17 cellular contexts compared by ENCODE assay signal in the genomic region with DNA sequence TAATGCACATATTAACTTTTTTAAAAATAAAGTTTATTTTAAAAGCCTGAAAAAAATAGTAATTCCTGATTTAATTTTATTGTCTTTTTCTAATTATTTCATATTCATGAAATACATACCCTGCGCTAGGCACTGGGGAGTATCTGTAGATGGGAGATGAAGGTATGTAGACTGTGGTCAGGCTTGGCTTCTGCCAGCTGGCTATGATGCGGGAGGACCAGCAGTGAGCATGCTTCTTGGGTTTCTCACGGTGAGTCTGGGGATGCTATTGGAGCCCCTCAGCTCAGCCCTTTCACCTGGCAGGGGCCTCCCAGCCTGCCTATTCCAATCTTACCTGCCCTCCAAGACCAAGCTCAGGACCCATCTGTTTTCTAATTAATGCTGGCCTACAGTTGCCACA.
"Had no signal": no experiment of that assay in that cellular context is flagged by ENCODE, and none has a peak within 500 bp of the region (broad histone marks: within the 10 kb centered on the region; RNA-seq: fewer than 3 reads in every experiment).

No MANE protein-coding gene starts in this region.

- H3K4me3 ChIP-seq: dorsolateral prefrontal cortex, left lung, ovary, psoas muscle, skin epidermis, testis had no signal

- H3K36me3 ChIP-seq: ascending aorta, esophagus muscularis mucosa, left lung, ovary had no signal

- DNase-seq: activated CD4-positive, alpha-beta T cell treated with anti-CD3 and anti-CD28 coated beads for 1 hour; activated CD8-positive, alpha-beta memory T cell treated with anti-CD3 and anti-CD28 coated beads for 24 hours; activated CD8-positive, alpha-beta memory T cell treated with anti-CD3 and anti-CD28 coated beads, Interleukin-2, amount 50 U/mL, for 4 hours; activated T-cell treated with anti-CD3 and anti-CD28 coated beads, Interleukin-2, amount 50 U/mL, for 24 hours; dorsolateral prefrontal cortex; effector memory CD8-positive, alpha-beta T cell; hippocampal formation; natural killer cell; ovary; psoas muscle; stimulated activated CD4-positive, alpha-beta T cell treated with anti-CD3 and anti-CD28 coated beads, Interleukin-2, amount 100 ng/mL, for 24 hours; T-helper 1 cell; testis had no signal

- H3K27me3 ChIP-seq: ascending aorta, dorsolateral prefrontal cortex, esophagus muscularis mucosa, left lung, ovary, testis had no signal

- H3K9me3 ChIP-seq: ascending aorta, esophagus muscularis mucosa, left lung, ovary, psoas muscle, testis had no signal

- H3K27ac ChIP-seq: ovary, psoas muscle, skin epidermis, testis had no signal
